ENCODE assay signal across 8 cellular contexts in the genomic region with DNA sequence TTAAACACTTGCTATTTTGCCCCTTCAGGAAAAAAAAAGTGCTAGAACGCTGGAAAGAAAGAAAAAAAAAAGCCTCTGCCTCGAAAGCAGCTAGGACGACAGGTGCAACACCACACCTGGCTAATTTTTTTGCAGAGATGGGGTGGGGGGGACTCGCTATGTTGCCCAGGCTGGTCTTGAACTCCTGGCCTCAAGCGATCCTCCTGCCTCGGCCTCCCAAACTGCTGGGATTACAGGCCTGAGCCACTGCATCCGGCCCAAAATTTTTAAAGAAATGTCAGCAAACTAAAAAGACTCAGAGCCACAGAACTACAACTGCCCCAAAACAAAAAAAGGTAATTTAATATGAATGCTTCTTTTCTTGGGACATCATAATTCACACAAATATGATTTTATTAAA. TPM values are rescaled to one million over a fixed set of nuclear protein-coding genes. Genes with fewer than 3 reads are reported as not detected.
DNase-seq lines count a peak whose midpoint lies in the region; ATAC-seq and TF ChIP-seq lines count a peak whose summit lies in the region.

No MANE protein-coding gene starts in this region.

- peak overlapping the region; percentile 84 for H3K4me2 ChIP-seq in BLaER1
- peak overlapping the region; percentile 78 for H3K4me2 ChIP-seq in Loucy (ENCODE audit: low read depth, low read length, poor library complexity, severe bottlenecking)

- peaks cover 38% of the 10 kb centered on the region for H3K4me1 ChIP-seq in BLaER1
- peaks cover 50% of the 10 kb centered on the region for H3K4me1 ChIP-seq in Loucy (ENCODE audit: insufficient read depth, low read length, poor library complexity, severe bottlenecking)
- H3K4me1 ChIP-seq in breast epithelium, result peaks cover 0 to 5% of the 10 kb centered on the region in 2 donors

- intact Hi-C loops in breast epithelium (cut with DNase I; ENCODE audit: low total_unique reads), result no loop called here

- H2AFZ ChIP-seq in Loucy (ENCODE audit: low read length), result no peak overlapping the region

- H3K27me3 ChIP-seq in BLaER1, result no peaks in the 10 kb centered on the region
- H3K27me3 ChIP-seq in Loucy (ENCODE audit: insufficient read depth, low read length, poor library complexity, severe bottlenecking), result no peaks in the 10 kb centered on the region
- H3K27me3 ChIP-seq in breast epithelium, result no peaks in the 10 kb centered on the region

- no peaks in the 10 kb centered on the region; the same call in 1 of the 2 replicates for H3F3A ChIP-seq in Loucy (ENCODE audit: low read depth)

- H3K4me3 Mint-ChIP-seq in naive B cell, result peak overlapping the region; percentile 83 to 97 (median 93)

- H4K20me1 ChIP-seq in BLaER1, result peaks cover 30% of the 10 kb centered on the region; the same call in 1 of the 2 replicates
- H4K20me1 ChIP-seq in Loucy (ENCODE audit: insufficient read depth, low read length, poor library complexity, severe bottlenecking), result peaks cover 10% of the 10 kb centered on the region

- no peaks in the 10 kb centered on the region for H3K9me3 Mint-ChIP-seq in naive B cell

- peaks cover 12 to 25% (median 22%) of the 10 kb centered on the region in 3 donors for H3K4me1 Mint-ChIP-seq in naive B cell

- H3K9ac ChIP-seq in BLaER1, result peak overlapping the region; percentile 93
- H3K9ac ChIP-seq in Loucy (ENCODE audit: low read depth, low read length, poor library complexity, severe bottlenecking), result peak overlapping the region; percentile 83

- no peak overlapping the region for H3K27ac ChIP-seq in BLaER1
- peak overlapping the region in 1 of 2 donors; percentile 87 for H3K27ac ChIP-seq in breast epithelium

- H3K36me3 Mint-ChIP-seq in naive B cell, result no peaks in the 10 kb centered on the region

- TF ChIP-seq CTCF in Loucy (conservative IDR thresholded peaks at IDR 0.05; ENCODE audit: low read length) (no peak), breast epithelium (IDR thresholded peaks at IDR 0.05) (no peak)

- H3K27ac Mint-ChIP-seq in naive B cell, result peak overlapping the region in 3 of 6 donors; percentile 40 to 92 (median 88)

- H3K9me2 ChIP-seq in Loucy (replicated peaks; ENCODE audit: low read depth, low read length), result no peaks in the 10 kb centered on the region

- no peaks in the 10 kb centered on the region for H3K27me3 Mint-ChIP-seq in naive B cell

- H3K4me3 ChIP-seq in BLaER1, result peak overlapping the region; percentile 94
- peak overlapping the region; percentile 100 for H3K4me3 ChIP-seq in Loucy (ENCODE audit: low read length, poor library complexity, severe bottlenecking)
- peak overlapping the region; percentile 63 to 94 (median 75) for H3K4me3 ChIP-seq in breast epithelium

- peaks cover 5% of the 10 kb centered on the region for H3K36me3 ChIP-seq in BLaER1
- H3K36me3 ChIP-seq in Loucy (ENCODE audit: insufficient read depth, low read length), result no peaks in the 10 kb centered on the region
- no peaks in the 10 kb centered on the region for H3K36me3 ChIP-seq in breast epithelium

- no peak for TF ChIP-seq POLR2A in breast epithelium (IDR thresholded peaks at IDR 0.05)

- peaks cover 59% of the 10 kb centered on the region for H3K79me2 ChIP-seq in Loucy (ENCODE audit: insufficient read depth, low read length)

- no peaks in the 10 kb centered on the region for H3K9me3 ChIP-seq in BLaER1
- H3K9me3 ChIP-seq in Loucy (ENCODE audit: insufficient read depth, low read depth, low read length), result no peaks in the 10 kb centered on the region
- no peaks in the 10 kb centered on the region for H3K9me3 ChIP-seq in breast epithelium

- ATAC-seq in naive B cell (ENCODE audit: low read depth in 2 of 2) (no peak), HG02588 (IDR thresholded peaks at IDR 0.05; ENCODE audit: unreplicated experiment) (no peak), HG02840 (IDR thresholded peaks at IDR 0.05; ENCODE audit: low FRiP score, unreplicated experiment) (no peak)

- DNase-seq in breast epithelium (ENCODE audit: low spot score in 2 of 2), result no peak
- no peak for DNase-seq in naive B cell
- no peak for DNase-seq in NCI-H446 treated with DMSO at 0.1 percent for 48 hours (lab: John Stamatoyannopoulos, UW)
- DNase-seq in activated effector memory CD4-positive, alpha-beta T cell treated with Interleukin-2 at 50 U/mL for 16 hours, result no peak

RNA-seq across cellular contexts. Expression of gene DOCK7, which starts 1.4 kb away (rescaled TPM):
- 10 to 100 TPM; 35.7 to 60.7 (median 49.2) TPM for total RNA-seq in breast epithelium
- polyA plus RNA-seq in naive B cell (ENCODE audit: low read depth in 6 of 6), result 1 to 10 TPM; 2.8 to 4.4 (median 3.7) TPM
